ENCODE assay signal across 20 cellular contexts in genomic region chr12:10252201-10252600, GRCh38. TPM values are rescaled to one million over a fixed set of nuclear protein-coding genes. Genes with fewer than 3 reads are reported as not detected.
DNase-seq lines count a peak whose midpoint lies in the region; ATAC-seq and TF ChIP-seq lines count a peak whose summit lies in the region.
"Had no signal": no experiment of that assay in that cellular context is flagged by ENCODE, and none has a peak within 500 bp of the region (broad histone marks: within the 10 kb centered on the region; RNA-seq: fewer than 3 reads in every experiment).

No MANE protein-coding gene starts in this region.

- no peak for TF ChIP-seq CTCF in natural killer cell (IDR thresholded peaks at IDR 0.05)

- peaks cover 49 to 56% of the 10 kb centered on the region in 2 donors for H3K4me1 Mint-ChIP-seq in natural killer cell

- DNase-seq in NAMALWA (ENCODE audit: low spot score) = peak; percentile 61
- peak; percentile 47 for DNase-seq in RPMI8226
- DNase-seq in natural killer cell = no peak
- DNase-seq in DMS153 treated with DMSO at 0.1 percent for 48 hours (lab: John Stamatoyannopoulos, UW; ENCODE audit: unreplicated experiment) = no peak
- DNase-seq in GDM1 (lab: John Stamatoyannopoulos, UW) = no peak
- DNase-seq in NK-92 (lab: John Stamatoyannopoulos, UW; ENCODE audit: unreplicated experiment) = no peak
- DNase-seq: 8988T; ACHN; AML-193; BE2C; CD4-positive, alpha-beta T cell; CD8-positive, alpha-beta memory T cell; DND-41; EL; GF-D8; GOT3; HFFc6 had no signal

- peaks cover 11% of the 10 kb centered on the region for H3K36me3 Mint-ChIP-seq in natural killer cell
- H3K36me3 Mint-ChIP-seq: CD14-positive monocyte had no signal

- ATAC-seq in natural killer cell (no peak), HG02852 (IDR thresholded peaks at IDR 0.05; ENCODE audit: unreplicated experiment) (no peak)
- ATAC-seq: A549 had no signal

- H3K9me3 Mint-ChIP-seq in natural killer cell = peaks cover 2 to 4% of the 10 kb centered on the region in 2 donors

- no peak overlapping the region for H3K4me3 Mint-ChIP-seq in natural killer cell
- H3K4me3 Mint-ChIP-seq: CD14-positive monocyte; CD4-positive, alpha-beta T cell; HFFc6 had no signal

- H3K27ac Mint-ChIP-seq in natural killer cell = peak overlapping the region; percentile 95 to 96
- H3K27ac Mint-ChIP-seq: CD14-positive monocyte; CD4-positive, alpha-beta T cell; HFFc6 had no signal

- H3K27me3 Mint-ChIP-seq in natural killer cell (ENCODE audit: low read depth in 2 of 2) = no peaks in the 10 kb centered on the region

- intact Hi-C loops in natural killer cell (cut with micrococcal nuclease) = no loop called here

RNA-seq across cellular contexts. Expression of gene GABARAPL1, which starts 39.5 kb away (rescaled TPM):
- total RNA-seq in natural killer cell = 100 to 1,000 TPM; 157 to 233 (median 160) TPM

RNA-seq across cellular contexts. Expression of gene KLRD1, which starts 55.5 kb away (rescaled TPM):
- total RNA-seq in natural killer cell = 100 to 1,000 TPM; 568 to 782 (median 688) TPM

Comparison
In these comparisons a context has a peak if more than half of its experiments do, and no peak if none do; other contexts are left out.
1. DNase-seq: peak in NAMALWA (single experiment) and RPMI8226 (single experiment); none in natural killer cell (single experiment), DMS153 treated with DMSO at 0.1 percent for 48 hours (single experiment), GDM1 (single experiment) and NK-92 (single experiment).